In the genomic region with DNA sequence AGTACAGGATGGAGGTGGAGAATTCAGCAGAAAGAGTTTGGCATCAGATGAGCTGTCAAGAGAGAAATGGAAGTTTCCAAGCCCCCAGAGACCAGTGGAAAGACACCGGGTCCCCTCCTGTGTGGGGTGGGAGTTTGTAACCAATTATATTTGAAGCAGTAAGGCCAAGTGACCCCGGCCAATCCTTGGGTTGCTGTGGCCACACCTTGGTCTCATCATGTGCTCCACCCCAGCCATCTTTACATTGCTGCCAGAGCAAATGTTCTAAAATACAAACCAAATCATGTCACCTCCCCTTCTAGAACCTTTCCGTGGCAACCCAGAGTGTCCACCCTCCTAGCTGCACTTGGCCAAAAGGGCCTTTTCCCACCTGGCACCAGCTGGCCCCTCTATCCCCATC, we compare ENCODE assay signal across 19 cellular contexts.
DNase-seq lines count a peak whose midpoint lies in the region; ATAC-seq and TF ChIP-seq lines count a peak whose summit lies in the region.
"Had no signal": no experiment of that assay in that cellular context is flagged by ENCODE, and none has a peak within 500 bp of the region (broad histone marks: within the 10 kb centered on the region; RNA-seq: fewer than 3 reads in every experiment).

No MANE protein-coding gene starts in this region.

- H3K4me2 ChIP-seq in BLaER1 = peak overlapping the region; percentile 75

- no peak overlapping the region for H3K4me3 Mint-ChIP-seq in activated CD4-positive, alpha-beta memory T cell treated with anti-CD3 and anti-CD28 coated beads for 36 hours
- peak overlapping the region; percentile 62 for H3K4me3 Mint-ChIP-seq in endothelial cell (ENCODE audit: unreplicated experiment)
- H3K4me3 Mint-ChIP-seq: brain had no signal

- H3K27ac ChIP-seq in BLaER1 = peak overlapping the region; percentile 45
- peak overlapping the region; percentile 68 for H3K27ac ChIP-seq in C4-2B
- no peak overlapping the region for H3K27ac ChIP-seq in WERI-Rb-1
- H3K27ac ChIP-seq: colonic mucosa, left lung, tibial nerve had no signal

- H3K27me3 Mint-ChIP-seq in activated CD4-positive, alpha-beta memory T cell treated with anti-CD3 and anti-CD28 coated beads for 36 hours = no peaks in the 10 kb centered on the region
- peaks cover 3% of the 10 kb centered on the region for H3K27me3 Mint-ChIP-seq in endothelial cell (ENCODE audit: unreplicated experiment)

- H3K27ac Mint-ChIP-seq in activated CD4-positive, alpha-beta memory T cell treated with anti-CD3 and anti-CD28 coated beads for 36 hours = peak overlapping the region; percentile 86
- peak overlapping the region; percentile 7 for H3K27ac Mint-ChIP-seq in endothelial cell (ENCODE audit: unreplicated experiment)

- H3K4me1 Mint-ChIP-seq in activated CD4-positive, alpha-beta memory T cell treated with anti-CD3 and anti-CD28 coated beads for 36 hours (ENCODE audit: low read depth) = peaks cover 31% of the 10 kb centered on the region
- H3K4me1 Mint-ChIP-seq in endothelial cell (ENCODE audit: unreplicated experiment) = peaks cover 31% of the 10 kb centered on the region

- H3K9ac ChIP-seq in BLaER1 = no peak overlapping the region

- ATAC-seq in HG03159 (IDR thresholded peaks at IDR 0.05; ENCODE audit: unreplicated experiment) (no peak), GM18858 (IDR thresholded peaks at IDR 0.05; ENCODE audit: unreplicated experiment) (no peak)
- ATAC-seq: left lung, Right ventricle myocardium inferior had no signal

- H3K4me3 ChIP-seq in BLaER1 = no peak overlapping the region
- H3K4me3 ChIP-seq in WERI-Rb-1 (ENCODE audit: low read depth, low read length) = no peak overlapping the region
- H3K4me3 ChIP-seq: colonic mucosa, left lung, tibial nerve had no signal

- peaks cover 40% of the 10 kb centered on the region for H3K4me1 ChIP-seq in BLaER1
- H3K4me1 ChIP-seq: colonic mucosa, tibial nerve had no signal

- CTCF ChIA-PET in activated CD4-positive, alpha-beta memory T cell treated with anti-CD3 and anti-CD28 coated beads for 36 hours (lab: Charles Lee) = interaction anchor here (1.0 to 2.1 kb wide), 2 partner anchors 23 to 24 kb away, joined by 3 to 8 read pairs; no protein-coding TSS in a partner anchor

- intact Hi-C loops in activated CD4-positive, alpha-beta memory T cell treated with anti-CD3 and anti-CD28 coated beads for 36 hours (cut with micrococcal nuclease) = loop anchor here (2.0 kb wide), 2 partner anchors 79 to 153 kb away; partner anchors contain the start of gene PMVK

- H3K27me3 ChIP-seq in BLaER1 (no peaks in the 10 kb centered on the region), WERI-Rb-1 (ENCODE audit: insufficient read depth, low read depth, severe bottlenecking) (no peaks in the 10 kb centered on the region)
- H3K27me3 ChIP-seq: colonic mucosa, left lung had no signal

- POLR2A ChIA-PET in activated CD4-positive, alpha-beta memory T cell treated with anti-CD3 and anti-CD28 coated beads for 36 hours (lab: Charles Lee) = interaction anchor here (0.8 to 1.0 kb wide), 2 partner anchors 23 to 39 kb away, joined by 3 read pairs; no protein-coding TSS in a partner anchor

- no peak for DNase-seq in activated CD4-positive, alpha-beta memory T cell treated with anti-CD3 and anti-CD28 coated beads for 36 hours
- DNase-seq in endothelial cell (ENCODE audit: low spot score) = no peak
- no peak for DNase-seq in WERI-Rb-1
- DNase-seq: colonic mucosa, GOT3, left lung, midbrain, NCI-H1105, NCI-H2107, NCI-H526 treated with DMSO at 0.1 percent for 48 hours, retina, SW 1271 had no signal

- H3K36me3 ChIP-seq in BLaER1 (no peaks in the 10 kb centered on the region), WERI-Rb-1 (no peaks in the 10 kb centered on the region)
- H3K36me3 ChIP-seq: colonic mucosa, left lung, tibial nerve had no signal

- H3K9me3 Mint-ChIP-seq in activated CD4-positive, alpha-beta memory T cell treated with anti-CD3 and anti-CD28 coated beads for 36 hours = peaks cover 5% of the 10 kb centered on the region
- no peaks in the 10 kb centered on the region for H3K9me3 Mint-ChIP-seq in endothelial cell (ENCODE audit: unreplicated experiment)

- peaks cover under 1% of the 10 kb centered on the region for H3K36me3 Mint-ChIP-seq in activated CD4-positive, alpha-beta memory T cell treated with anti-CD3 and anti-CD28 coated beads for 36 hours
- H3K36me3 Mint-ChIP-seq in endothelial cell (ENCODE audit: low read depth, unreplicated experiment) = peaks cover 11% of the 10 kb centered on the region

- H4K20me1 ChIP-seq in BLaER1 = no peaks in the 10 kb centered on the region

- H3K9me3 ChIP-seq in BLaER1 (no peaks in the 10 kb centered on the region), WERI-Rb-1 (ENCODE audit: severe bottlenecking) (peaks cover 2% of the 10 kb centered on the region)
- H3K9me3 ChIP-seq: colonic mucosa had no signal

- TF ChIP-seq CTCF in C4-2B (conservative IDR thresholded peaks at IDR 0.05) (no peak), endothelial cell (IDR thresholded peaks at IDR 0.05; ENCODE audit: unreplicated experiment) (no peak), WERI-Rb-1 (IDR thresholded peaks at IDR 0.05; ENCODE audit: low read depth, low read length) (no peak)
